In the genomic region with DNA sequence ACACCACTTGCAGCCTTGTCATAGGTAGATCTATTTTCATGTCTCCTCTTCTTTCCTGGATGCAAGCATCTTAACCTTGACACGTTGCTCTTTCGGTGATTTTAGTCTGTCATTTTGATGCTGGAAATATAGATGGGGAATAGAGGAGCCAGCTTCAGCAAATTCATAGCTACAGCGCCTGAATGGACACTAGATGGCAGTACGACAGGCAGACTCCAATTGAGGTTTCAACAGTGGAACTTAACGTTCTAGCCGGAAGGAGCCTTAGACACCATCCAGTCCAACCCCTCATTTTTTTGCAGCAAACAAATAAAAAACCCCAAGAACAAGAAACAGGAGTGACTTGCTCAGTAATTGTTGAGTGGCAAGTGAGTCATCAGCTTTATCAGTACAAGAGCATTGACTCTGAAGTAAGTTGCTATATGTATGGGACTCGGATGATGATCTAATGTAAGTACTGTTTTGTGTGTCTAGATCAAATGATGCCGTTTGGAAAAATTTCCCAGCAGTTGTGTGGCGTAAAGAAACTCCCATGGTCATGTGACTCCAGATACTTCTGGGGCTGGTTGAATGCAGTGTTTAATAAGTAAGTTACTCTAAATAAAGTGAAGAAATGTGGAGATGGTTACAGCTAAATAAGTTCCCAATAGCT, we compare ENCODE assay signal across 1 cellular context.
TF ChIP-seq lines count a peak whose summit lies in the region.

No MANE protein-coding gene starts in this region.

TF ChIP-seq in K562, 482 proteins besides CTCF, POLR2A, EP300 and RAD21 (continued from another document and continues in another):
- TF ChIP-seq AFF1 (IDR thresholded peaks at IDR 0.05; ENCODE audit: low read depth in 1 of 2, partially characterized antibody in 2 of 2) (peak; percentile 58 to 64), RCOR1 (IDR thresholded peaks at IDR 0.05; ENCODE audit: borderline replicate concordance in 1 of 2, low read depth in 2 of 2, low read length in 2 of 2) (peak in 1 of 2 experiments; percentile 29; a peak in 1 of 4 replicates), TFAM (CRISPR knock-in tag; conservative IDR thresholded peaks at IDR 0.05) (no peak), NR2C2 (CRISPR knock-in tag; IDR thresholded peaks at IDR 0.05) (no peak), NR2C2 (tag; IDR thresholded peaks at IDR 0.05) (0 out of 2 replicates have a peak, but pooled peaks have one; percentile 16), MITF (IDR thresholded peaks at IDR 0.05) (no peak), KAT7 (CRISPR knock-in tag; IDR thresholded peaks at IDR 0.05; ENCODE audit: borderline replicate concordance) (no peak), VEZF1 (CRISPR knock-in tag; IDR thresholded peaks at IDR 0.05) (0 out of 2 replicates have a peak, but pooled peaks have one; percentile 6), NRF1 (conservative IDR thresholded peaks at IDR 0.05 in 1 of 2, IDR thresholded peaks at IDR 0.05 in 1 of 2) (no peak), ILF3 (IDR thresholded peaks at IDR 0.05; ENCODE audit: borderline replicate concordance) (no peak), ETV6 (IDR thresholded peaks at IDR 0.05; ENCODE audit: borderline replicate concordance in 1 of 2, low read depth in 2 of 2, low read length in 1 of 2) (no peak), ETV6 (CRISPR knock-in tag; IDR thresholded peaks at IDR 0.05; ENCODE audit: borderline replicate concordance) (no peak), HMG20A (CRISPR knock-in tag; conservative IDR thresholded peaks at IDR 0.05) (no peak), PHB (CRISPR knock-in tag; IDR thresholded peaks at IDR 0.05) (no peak), ZNF76 (CRISPR knock-in tag; IDR thresholded peaks at IDR 0.05; ENCODE audit: borderline replicate concordance) (no peak), ZBTB26 (CRISPR knock-in tag; IDR thresholded peaks at IDR 0.05) (no peak), MBD1 (CRISPR knock-in tag; IDR thresholded peaks at IDR 0.05) (no peak), NR3C1 (CRISPR knock-in tag; IDR thresholded peaks at IDR 0.05) (no peak), ARID2 (IDR thresholded peaks at IDR 0.05) (no peak), NFYB (IDR thresholded peaks at IDR 0.05; ENCODE audit: extremely low read depth, insufficient read length) (no peak), TEAD1 (CRISPR knock-in tag; IDR thresholded peaks at IDR 0.05) (no peak), XRCC5 (IDR thresholded peaks at IDR 0.05; ENCODE audit: low read depth, low read length) (no peak), ZNF174 (CRISPR knock-in tag; IDR thresholded peaks at IDR 0.05) (no peak), ZNF77 (CRISPR knock-in tag; IDR thresholded peaks at IDR 0.05) (no peak), ZFP36 (IDR thresholded peaks at IDR 0.05; ENCODE audit: low read depth, low read length, partially characterized antibody) (no peak), ZKSCAN8 (CRISPR knock-in tag; IDR thresholded peaks at IDR 0.05) (no peak), HMG20B (CRISPR knock-in tag; IDR thresholded peaks at IDR 0.05) (no peak), ZBTB1 (CRISPR knock-in tag; IDR thresholded peaks at IDR 0.05; ENCODE audit: borderline replicate concordance, low read depth) (no peak), TSHZ1 (CRISPR knock-in tag; IDR thresholded peaks at IDR 0.05) (no peak), ZC3H4 (CRISPR knock-in tag; IDR thresholded peaks at IDR 0.05; ENCODE audit: borderline replicate concordance) (no peak), LARP7 (IDR thresholded peaks at IDR 0.05) (no peak)
- TF ChIP-seq, protein P1, sequence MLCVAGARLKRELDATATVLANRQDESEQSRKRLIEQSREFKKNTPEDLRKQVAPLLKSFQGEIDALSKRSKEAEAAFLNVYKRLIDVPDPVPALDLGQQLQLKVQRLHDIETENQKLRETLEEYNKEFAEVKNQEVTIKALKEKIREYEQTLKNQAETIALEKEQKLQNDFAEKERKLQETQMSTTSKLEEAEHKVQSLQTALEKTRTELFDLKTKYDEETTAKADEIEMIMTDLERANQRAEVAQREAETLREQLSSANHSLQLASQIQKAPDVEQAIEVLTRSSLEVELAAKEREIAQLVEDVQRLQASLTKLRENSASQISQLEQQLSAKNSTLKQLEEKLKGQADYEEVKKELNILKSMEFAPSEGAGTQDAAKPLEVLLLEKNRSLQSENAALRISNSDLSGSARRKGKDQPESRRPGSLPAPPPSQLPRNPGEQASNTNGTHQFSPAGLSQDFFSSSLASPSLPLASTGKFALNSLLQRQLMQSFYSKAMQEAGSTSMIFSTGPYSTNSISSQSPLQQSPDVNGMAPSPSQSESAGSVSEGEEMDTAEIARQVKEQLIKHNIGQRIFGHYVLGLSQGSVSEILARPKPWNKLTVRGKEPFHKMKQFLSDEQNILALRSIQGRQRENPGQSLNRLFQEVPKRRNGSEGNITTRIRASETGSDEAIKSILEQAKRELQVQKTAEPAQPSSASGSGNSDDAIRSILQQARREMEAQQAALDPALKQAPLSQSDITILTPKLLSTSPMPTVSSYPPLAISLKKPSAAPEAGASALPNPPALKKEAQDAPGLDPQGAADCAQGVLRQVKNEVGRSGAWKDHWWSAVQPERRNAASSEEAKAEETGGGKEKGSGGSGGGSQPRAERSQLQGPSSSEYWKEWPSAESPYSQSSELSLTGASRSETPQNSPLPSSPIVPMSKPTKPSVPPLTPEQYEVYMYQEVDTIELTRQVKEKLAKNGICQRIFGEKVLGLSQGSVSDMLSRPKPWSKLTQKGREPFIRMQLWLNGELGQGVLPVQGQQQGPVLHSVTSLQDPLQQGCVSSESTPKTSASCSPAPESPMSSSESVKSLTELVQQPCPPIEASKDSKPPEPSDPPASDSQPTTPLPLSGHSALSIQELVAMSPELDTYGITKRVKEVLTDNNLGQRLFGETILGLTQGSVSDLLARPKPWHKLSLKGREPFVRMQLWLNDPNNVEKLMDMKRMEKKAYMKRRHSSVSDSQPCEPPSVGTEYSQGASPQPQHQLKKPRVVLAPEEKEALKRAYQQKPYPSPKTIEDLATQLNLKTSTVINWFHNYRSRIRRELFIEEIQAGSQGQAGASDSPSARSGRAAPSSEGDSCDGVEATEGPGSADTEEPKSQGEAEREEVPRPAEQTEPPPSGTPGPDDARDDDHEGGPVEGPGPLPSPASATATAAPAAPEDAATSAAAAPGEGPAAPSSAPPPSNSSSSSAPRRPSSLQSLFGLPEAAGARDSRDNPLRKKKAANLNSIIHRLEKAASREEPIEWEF (CRISPR knock-in tag; IDR thresholded peaks at IDR 0.05) = no peak
- TF ChIP-seq, protein P2, sequence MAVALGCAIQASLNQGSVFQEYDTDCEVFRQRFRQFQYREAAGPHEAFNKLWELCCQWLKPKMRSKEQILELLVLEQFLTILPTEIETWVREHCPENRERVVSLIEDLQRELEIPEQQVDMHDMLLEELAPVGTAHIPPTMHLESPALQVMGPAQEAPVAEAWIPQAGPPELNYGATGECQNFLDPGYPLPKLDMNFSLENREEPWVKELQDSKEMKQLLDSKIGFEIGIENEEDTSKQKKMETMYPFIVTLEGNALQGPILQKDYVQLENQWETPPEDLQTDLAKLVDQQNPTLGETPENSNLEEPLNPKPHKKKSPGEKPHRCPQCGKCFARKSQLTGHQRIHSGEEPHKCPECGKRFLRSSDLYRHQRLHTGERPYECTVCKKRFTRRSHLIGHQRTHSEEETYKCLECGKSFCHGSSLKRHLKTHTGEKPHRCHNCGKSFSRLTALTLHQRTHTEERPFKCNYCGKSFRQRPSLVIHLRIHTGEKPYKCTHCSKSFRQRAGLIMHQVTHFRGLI (CRISPR knock-in tag; IDR thresholded peaks at IDR 0.05) = no peak
- TF ChIP-seq, protein P3, sequence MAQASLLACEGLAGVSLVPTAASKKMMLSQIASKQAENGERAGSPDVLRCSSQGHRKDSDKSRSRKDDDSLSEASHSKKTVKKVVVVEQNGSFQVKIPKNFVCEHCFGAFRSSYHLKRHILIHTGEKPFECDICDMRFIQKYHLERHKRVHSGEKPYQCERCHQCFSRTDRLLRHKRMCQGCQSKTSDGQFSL (CRISPR knock-in tag; IDR thresholded peaks at IDR 0.05) = no peak
- TF ChIP-seq, protein P3 (tag; IDR thresholded peaks at IDR 0.05) = no peak
